4 cellular contexts compared by ENCODE assay signal in genomic region chr17:38284654-38285174, GRCh38. TPM values are rescaled to one million over a fixed set of nuclear protein-coding genes. Genes with fewer than 3 reads are reported as not detected.
"Had no signal": no experiment of that assay in that cellular context is flagged by ENCODE, and none has a peak within 500 bp of the region (broad histone marks: within the 10 kb centered on the region; RNA-seq: fewer than 3 reads in every experiment).

No MANE protein-coding gene starts in this region.

RNA-seq across cellular contexts. Expression of gene GPR179, which starts 59.0 kb away (rescaled TPM):
- total RNA-seq: ascending aorta, mammary epithelial cell had no signal
- polyA plus RNA-seq: cardiac muscle cell, neural cell had no signal
